Comparison of ENCODE assay signal across 13 cellular contexts in genomic region chr2:220228310-220229006, GRCh38.
DNase-seq lines count a peak whose midpoint lies in the region; ATAC-seq and TF ChIP-seq lines count a peak whose summit lies in the region.
"Had no signal": no experiment of that assay in that cellular context is flagged by ENCODE, and none has a peak within 500 bp of the region (broad histone marks: within the 10 kb centered on the region; RNA-seq: fewer than 3 reads in every experiment).

No MANE protein-coding gene starts in this region.

- H2AFZ ChIP-seq in osteoblast (ENCODE audit: low read length) = peak overlapping the region; percentile 8

- H3K79me2 ChIP-seq in osteoblast (ENCODE audit: insufficient read depth, low read length) = no peaks in the 10 kb centered on the region

- H3K4me2 ChIP-seq in osteoblast (ENCODE audit: insufficient read depth, low read length) = peak overlapping the region; percentile 88

- H3K27ac ChIP-seq in osteoblast (ENCODE audit: low read depth, low read length) (peak overlapping the region; percentile 92), substantia nigra (ENCODE audit: low read depth, low read length, poor library complexity, severe bottlenecking) (no peak overlapping the region)
- H3K27ac ChIP-seq: right lobe of liver had no signal

- H3K4me3 ChIP-seq in osteoblast (ENCODE audit: insufficient read depth, low read length) = peak overlapping the region; percentile 58
- H3K4me3 ChIP-seq: right lobe of liver had no signal

- DNase-seq in GM04503 (ENCODE audit: low read depth) = peak; percentile 94
- DNase-seq in RKO (ENCODE audit: low spot score) = peak; percentile 57
- peak; percentile 79 for DNase-seq in fibroblast of gingiva (ENCODE audit: low read depth)
- DNase-seq in osteoblast (ENCODE audit: insufficient read length, low spot score, missing footprints) = peak; percentile 78
- no peak for DNase-seq in substantia nigra (lab: John Stamatoyannopoulos, UW)
- DNase-seq: DMS79 treated with DMSO at 0.1 percent for 48 hours, NCI-H1417 treated with DMSO at 0.1 percent for 48 hours, right lobe of liver, T-cell had no signal

- TF ChIP-seq CTCF in osteoblast (IDR thresholded peaks at IDR 0.05; ENCODE audit: extremely low read depth, low read depth, low read length) = no peak

- H4K20me1 ChIP-seq in osteoblast (ENCODE audit: insufficient read depth, low read length) = no peaks in the 10 kb centered on the region

- peaks cover 64% of the 10 kb centered on the region for H3K4me1 ChIP-seq in osteoblast (ENCODE audit: insufficient read depth, low read length)
- H3K4me1 ChIP-seq: right lobe of liver had no signal

- H3K36me3 ChIP-seq in osteoblast (ENCODE audit: insufficient read depth, low read length) = no peaks in the 10 kb centered on the region
- H3K36me3 ChIP-seq: right lobe of liver had no signal

- no peaks in the 10 kb centered on the region for H3K9me3 ChIP-seq in osteoblast (ENCODE audit: low read depth, low read length)
- H3K9me3 ChIP-seq: right lobe of liver had no signal

- no peaks in the 10 kb centered on the region for H3K27me3 ChIP-seq in osteoblast (ENCODE audit: insufficient read depth, low read length)
- H3K27me3 ChIP-seq: right lobe of liver had no signal

- ATAC-seq in GM19455 (IDR thresholded peaks at IDR 0.05; ENCODE audit: unreplicated experiment) = no peak
- ATAC-seq in HG03175 (IDR thresholded peaks at IDR 0.05; ENCODE audit: unreplicated experiment) = no peak
- ATAC-seq in HG03139 (IDR thresholded peaks at IDR 0.05; ENCODE audit: unreplicated experiment) = no peak
- ATAC-seq: stimulated activated effector memory CD8-positive, alpha-beta T cell treated with anti-CD3 and anti-CD28 coated beads, Interleukin-12 subunit alpha, Interleukin-12 subunit beta, amount 100 ng/mL, for 72 hours; T-cell had no signal

Comparison
In these comparisons a context has a peak if more than half of its experiments do, and no peak if none do; other contexts are left out.
1. DNase-seq: peak in GM04503 (single experiment), RKO (single experiment), fibroblast of gingiva (single experiment) and osteoblast (single experiment); none in substantia nigra (0 of 49).